ENCODE assay signal across 15 cellular contexts in genomic region chr1:93992954-93993353, GRCh38.
"Had no signal": no experiment of that assay in that cellular context is flagged by ENCODE, and none has a peak within 500 bp of the region (broad histone marks: within the 10 kb centered on the region; RNA-seq: fewer than 3 reads in every experiment).

No MANE protein-coding gene starts in this region.

- H3K4me3 ChIP-seq: ascending aorta, colonic mucosa, esophagus muscularis mucosa, vagina had no signal

- H3K4me3 Mint-ChIP-seq: activated CD4-positive, alpha-beta T cell treated with anti-CD3 and anti-CD28 coated beads for 36 hours; activated CD8-positive, alpha-beta T cell treated with anti-CD3 and anti-CD28 coated beads for 36 hours; endodermal cell; nephron progenitor cell; T-cell had no signal

- H3K27me3 ChIP-seq: ascending aorta, colonic mucosa, esophagus muscularis mucosa, vagina had no signal

- H3K36me3 Mint-ChIP-seq: T-cell had no signal

- H3K4me1 ChIP-seq: ascending aorta, colonic mucosa, esophagus muscularis mucosa had no signal

- H3K9me3 Mint-ChIP-seq: activated CD8-positive, alpha-beta T cell treated with anti-CD3 and anti-CD28 coated beads for 36 hours; endodermal cell; nephron progenitor cell; T-cell had no signal

- ATAC-seq: activated CD4-positive, alpha-beta T cell treated with anti-CD3 and anti-CD28 coated beads for 36 hours; activated CD8-positive, alpha-beta T cell treated with anti-CD3 and anti-CD28 coated beads for 36 hours; T-cell had no signal

- H3K27ac ChIP-seq: ascending aorta, colonic mucosa, esophagus muscularis mucosa, stomach, vagina, VCaP had no signal

- H3K9me3 ChIP-seq: ascending aorta, colonic mucosa, esophagus muscularis mucosa, stomach, vagina had no signal

- H3K36me3 ChIP-seq: ascending aorta, colonic mucosa, esophagus muscularis mucosa, stomach, vagina had no signal

- H3K27ac Mint-ChIP-seq: activated CD4-positive, alpha-beta T cell treated with anti-CD3 and anti-CD28 coated beads for 36 hours; activated CD8-positive, alpha-beta T cell treated with anti-CD3 and anti-CD28 coated beads for 36 hours; endodermal cell had no signal

- H3K4me1 Mint-ChIP-seq: activated CD4-positive, alpha-beta T cell treated with anti-CD3 and anti-CD28 coated beads for 36 hours; endodermal cell; T-cell had no signal

- DNase-seq: activated CD4-positive, alpha-beta T cell treated with anti-CD3 and anti-CD28 coated beads for 36 hours; activated CD8-positive, alpha-beta memory T cell treated with anti-CD3 and anti-CD28 coated beads, Interleukin-2, amount 50 U/mL, for 4 hours; activated CD8-positive, alpha-beta T cell treated with anti-CD3 and anti-CD28 coated beads for 36 hours; colonic mucosa; endodermal cell; hypothalamus; nephron progenitor cell; stimulated activated CD4-positive, alpha-beta T cell treated with anti-CD3 and anti-CD28 coated beads, Interleukin-4, amount 100 ng/mL, for 4 hours; stomach; T-cell; T1000 had no signal
